ENCODE assay signal across 1 cellular context in genomic region chr5:66356011-66356565, GRCh38.
TF ChIP-seq lines count a peak whose summit lies in the region.

No MANE protein-coding gene starts in this region.

TF ChIP-seq in IMR-90, 13 proteins besides CTCF, POLR2A, EP300 and RAD21:
- TF ChIP-seq MAFK (IDR thresholded peaks at IDR 0.05; ENCODE audit: low read depth, low read length), result no peak
- TF ChIP-seq USF2 (IDR thresholded peaks at IDR 0.05; ENCODE audit: low read depth, low read length), result no peak
- TF ChIP-seq FOS (IDR thresholded peaks at IDR 0.05; ENCODE audit: low read depth, low read length), result no peak
- no peak for TF ChIP-seq NFE2L2 (IDR thresholded peaks at IDR 0.05; ENCODE audit: low read depth, low read length)
- TF ChIP-seq CEBPB (IDR thresholded peaks at IDR 0.05; ENCODE audit: low read depth, low read length), result no peak
- TF ChIP-seq ELK1 (IDR thresholded peaks at IDR 0.05; ENCODE audit: borderline replicate concordance, low read depth, low read length), result no peak
- TF ChIP-seq CHD1 (IDR thresholded peaks at IDR 0.05; ENCODE audit: low read depth, low read length), result no peak
- TF ChIP-seq SMC3 (IDR thresholded peaks at IDR 0.05; ENCODE audit: low read depth, low read length), result no peak
- no peak for TF ChIP-seq MAZ (IDR thresholded peaks at IDR 0.05; ENCODE audit: borderline replicate concordance, low read depth, low read length)
- no peak for TF ChIP-seq MXI1 (IDR thresholded peaks at IDR 0.05; ENCODE audit: borderline replicate concordance, low read depth, low read length)
- no peak for TF ChIP-seq RFX5 (IDR thresholded peaks at IDR 0.05; ENCODE audit: low read depth, low read length)
- no peak for TF ChIP-seq BHLHE40 (IDR thresholded peaks at IDR 0.05; ENCODE audit: low read depth, low read length)
- no peak for TF ChIP-seq RCOR1 (IDR thresholded peaks at IDR 0.05; ENCODE audit: insufficient replicate concordance, low read length)
